ENCODE assay signal across 35 cellular contexts in the genomic region with DNA sequence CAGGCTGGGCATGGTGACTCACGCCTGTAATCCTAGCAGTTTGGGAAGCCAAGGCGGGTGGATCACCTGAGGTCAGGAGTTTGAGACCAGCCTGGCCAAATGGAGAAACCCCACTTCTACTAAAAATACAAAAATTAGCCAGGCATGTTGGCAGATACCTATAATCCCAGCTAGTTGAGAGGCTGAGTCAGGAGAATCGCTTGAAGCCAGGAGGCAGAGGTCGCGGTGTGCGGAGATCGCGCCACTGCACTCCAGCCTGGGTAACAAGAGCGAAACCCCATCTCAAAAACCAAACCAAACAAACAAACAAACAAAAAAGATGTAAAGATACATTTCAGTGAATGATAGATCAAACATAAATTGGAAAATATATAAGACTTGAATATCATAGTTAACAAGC.
DNase-seq lines count a peak whose midpoint lies in the region; ATAC-seq and TF ChIP-seq lines count a peak whose summit lies in the region.
"Had no signal": no experiment of that assay in that cellular context is flagged by ENCODE, and none has a peak within 500 bp of the region (broad histone marks: within the 10 kb centered on the region; RNA-seq: fewer than 3 reads in every experiment).

No MANE protein-coding gene starts in this region.

- H3K4me1 ChIP-seq in esophagus muscularis mucosa: no peaks in the 10 kb centered on the region
- no peaks in the 10 kb centered on the region for H3K4me1 ChIP-seq in lung (ENCODE audit: control insufficient read depth in 2 of 2, insufficient read depth in 2 of 2, low read length in 2 of 2)
- H3K4me1 ChIP-seq: A549; BE2C; BLaER1; BLaER1 treated with 17β-estradiol and CSF1 and Interleukin-3, amounts not matched to agents 10 nM and 100 nM; Caco-2 had no signal

- no peak overlapping the region for H3K4me3 Mint-ChIP-seq in osteocyte (ENCODE audit: unreplicated experiment)
- H3K4me3 Mint-ChIP-seq: B cell; CD14-positive monocyte; CD4-positive, alpha-beta memory T cell; CD4-positive, alpha-beta T cell; CD4-positive, CD25-positive, alpha-beta regulatory T cell; CD8-positive, alpha-beta memory T cell; CD8-positive, alpha-beta T cell had no signal

- intact Hi-C loops in esophagus muscularis mucosa (cut with DNase I): no loop called here

- H3K27me3 ChIP-seq in esophagus muscularis mucosa: no peaks in the 10 kb centered on the region
- no peaks in the 10 kb centered on the region for H3K27me3 ChIP-seq in lung (ENCODE audit: control insufficient read depth, insufficient read depth)
- H3K27me3 ChIP-seq: BE2C; BLaER1; BLaER1 treated with 17β-estradiol and CSF1 and Interleukin-3, amounts not matched to agents 10 nM and 100 nM had no signal

- 99% methylated on average over 9 of the region's 9 CpGs for WGBS in esophagus muscularis mucosa
- 97 to 98% methylated on average over 9 of the region's 9 CpGs for WGBS in lung, 2 donors

- DNase-seq in ecto neural progenitor cell (ENCODE audit: low spot score) (peak; percentile 8), esophagus muscularis mucosa (ENCODE audit: extremely low spot score) (peak; percentile 70), lung (ENCODE audit: low spot score) (peak; percentile 4), osteocyte (ENCODE audit: extremely low spot score, unreplicated experiment) (peak; percentile 53), T1000 (lab: John Stamatoyannopoulos, UW) (no peak), AG20443 (ENCODE audit: low spot score) (no peak)
- no peak for DNase-seq in stimulated activated CD4-positive, alpha-beta T cell treated with anti-CD3 and anti-CD28 coated beads, Interleukin-15, amount 100 ng/mL, for 24 hours
- DNase-seq: 8988T; ACHN; AML-193; BE2C; C1 segment of cervical spinal cord; Caco-2; Calu3; CD4-positive, alpha-beta memory T cell; CD4-positive, alpha-beta T cell; CD4-positive, CD25-positive, alpha-beta regulatory T cell; CD8-positive, alpha-beta memory T cell; CD8-positive, alpha-beta T cell; COR-L47; DMS 273 treated with DMSO at 0.1 percent for 48 hours; DMS153; DMS53; DMS79; DMS79 treated with DMSO at 0.1 percent for 48 hours; DND-41; EL had no signal

- ATAC-seq in lung (ENCODE audit: insufficient read depth, low FRiP score): no peak
- ATAC-seq in HG02623 (IDR thresholded peaks at IDR 0.05; ENCODE audit: unreplicated experiment): no peak
- ATAC-seq: A549; CD8-positive, alpha-beta T cell had no signal

- TF ChIP-seq EP300 in esophagus muscularis mucosa (IDR thresholded peaks at IDR 0.05): no peak

- H3K36me3 Mint-ChIP-seq in osteocyte (ENCODE audit: unreplicated experiment): no peaks in the 10 kb centered on the region
- H3K36me3 Mint-ChIP-seq: CD14-positive monocyte; CD4-positive, alpha-beta memory T cell; CD4-positive, CD25-positive, alpha-beta regulatory T cell; CD8-positive, alpha-beta memory T cell; CD8-positive, alpha-beta T cell had no signal

- H3K4me3 ChIP-seq in esophagus muscularis mucosa (no peak overlapping the region), lung (no peak overlapping the region)
- H3K4me3 ChIP-seq: A549; BLaER1; BLaER1 treated with 17β-estradiol and CSF1 and Interleukin-3, amounts not matched to agents 10 nM and 100 nM had no signal

- no peak overlapping the region for H3K27ac Mint-ChIP-seq in osteocyte (ENCODE audit: unreplicated experiment)
- H3K27ac Mint-ChIP-seq: B cell; CD14-positive monocyte; CD4-positive, alpha-beta memory T cell; CD4-positive, alpha-beta T cell; CD4-positive, CD25-positive, alpha-beta regulatory T cell; CD8-positive, alpha-beta memory T cell; CD8-positive, alpha-beta T cell had no signal

- TF ChIP-seq CTCF in esophagus muscularis mucosa (IDR thresholded peaks at IDR 0.05): no peak
- TF ChIP-seq CTCF in lung (IDR thresholded peaks at IDR 0.05; ENCODE audit: control extremely low read depth, extremely low read depth): no peak
- TF ChIP-seq CTCF in osteocyte (IDR thresholded peaks at IDR 0.05): no peak

- TF ChIP-seq POLR2A in esophagus muscularis mucosa (IDR thresholded peaks at IDR 0.05; ENCODE audit: low read depth): no peak

- no peaks in the 10 kb centered on the region for H3K9me3 ChIP-seq in esophagus muscularis mucosa
- no peaks in the 10 kb centered on the region for H3K9me3 ChIP-seq in lung (ENCODE audit: control insufficient read depth in 2 of 2, insufficient read depth in 1 of 2, low read length in 1 of 2)
- H3K9me3 ChIP-seq: A549; BE2C; BLaER1; BLaER1 treated with 17β-estradiol and CSF1 and Interleukin-3, amounts not matched to agents 10 nM and 100 nM; Caco-2 had no signal

- H3K36me3 ChIP-seq in esophagus muscularis mucosa (no peaks in the 10 kb centered on the region), lung (ENCODE audit: control insufficient read depth in 2 of 2, insufficient read depth in 2 of 2, low read length in 2 of 2) (no peaks in the 10 kb centered on the region)
- H3K36me3 ChIP-seq: BE2C; BLaER1; BLaER1 treated with 17β-estradiol and CSF1 and Interleukin-3, amounts not matched to agents 10 nM and 100 nM had no signal

- H3K27ac ChIP-seq in esophagus muscularis mucosa (replicated peaks in 1 of 4) (no peak overlapping the region), lung (ENCODE audit: low read depth in 1 of 2, low read length in 1 of 2) (no peak overlapping the region)
- H3K27ac ChIP-seq: 22Rv1; A549; BLaER1; BLaER1 treated with 17β-estradiol and CSF1 and Interleukin-3, amounts not matched to agents 10 nM and 100 nM; C4-2B had no signal

- H3K4me1 Mint-ChIP-seq in osteocyte (ENCODE audit: unreplicated experiment): no peaks in the 10 kb centered on the region
- H3K4me1 Mint-ChIP-seq: B cell; CD14-positive monocyte; CD4-positive, alpha-beta memory T cell; CD4-positive, CD25-positive, alpha-beta regulatory T cell; CD8-positive, alpha-beta memory T cell had no signal

- H3K9me3 Mint-ChIP-seq in osteocyte (ENCODE audit: unreplicated experiment): no peaks in the 10 kb centered on the region
- H3K9me3 Mint-ChIP-seq: CD4-positive, alpha-beta memory T cell; CD4-positive, alpha-beta T cell; CD8-positive, alpha-beta memory T cell; CD8-positive, alpha-beta T cell had no signal

- no peaks in the 10 kb centered on the region for H3K27me3 Mint-ChIP-seq in osteocyte (ENCODE audit: unreplicated experiment)
- H3K27me3 Mint-ChIP-seq: CD4-positive, alpha-beta memory T cell; CD4-positive, alpha-beta T cell; CD4-positive, CD25-positive, alpha-beta regulatory T cell had no signal

Comparison
In these comparisons a context has a peak if more than half of its experiments do, and no peak if none do; other contexts are left out.
1. DNase-seq: peak in ecto neural progenitor cell (single experiment), esophagus muscularis mucosa (single experiment), lung (single experiment) and osteocyte (single experiment); none in T1000 (single experiment), stimulated activated CD4-positive, alpha-beta T cell treated with anti-CD3 and anti-CD28 coated beads, Interleukin-15, amount 100 ng/mL, for 24 hours (single experiment) and AG20443 (single experiment).